27 cellular contexts compared by ENCODE assay signal in genomic region chr3:88283242-88283592, GRCh38.
"Had no signal": no experiment of that assay in that cellular context is flagged by ENCODE, and none has a peak within 500 bp of the region (broad histone marks: within the 10 kb centered on the region; RNA-seq: fewer than 3 reads in every experiment).

No MANE protein-coding gene starts in this region.

- H3K36me3 Mint-ChIP-seq: natural killer cell; neural progenitor cell; stimulated activated effector memory CD8-positive, alpha-beta T cell treated with anti-CD3 and anti-CD28 coated beads, Interleukin-12 subunit alpha, Interleukin-12 subunit beta, amount 100 ng/mL, for 72 hours; stimulated activated naive B cell treated with anti-CD40 and anti-IgM and Interleukin-4, amounts not matched to agents 10 μg/mL and 1 μg/mL and 100 μg/mL, for 72 hours; type B pancreatic cell had no signal

- DNase-seq: natural killer cell; occipital lobe; ovary; posterior cingulate gyrus; psoas muscle; right cardiac atrium; right lobe of liver; sigmoid colon; stimulated activated CD4-positive, alpha-beta T cell treated with anti-CD3 and anti-CD28 coated beads, Interleukin-15, amount 100 ng/mL, for 24 hours; stimulated activated CD4-positive, alpha-beta T cell treated with anti-CD3 and anti-CD28 coated beads, Interleukin-2, amount 100 ng/mL, for 24 hours; stimulated activated CD4-positive, alpha-beta T cell treated with anti-CD3 and anti-CD28 coated beads, Interleukin-2, amount 100 ng/mL, for 48 hours; stimulated activated CD4-positive, alpha-beta T cell treated with anti-CD3 and anti-CD28 coated beads, Interleukin-4, amount 100 ng/mL, for 24 hours; stimulated activated naive B cell treated with anti-CD40 and anti-IgM and Interleukin-4, amounts not matched to agents 10 μg/mL and 1 μg/mL and 100 μg/mL, for 72 hours; stimulated activated naive CD4-positive, alpha-beta T cell treated with Interleukin-2 at 50 U/mL for 16 hours; stomach; tibial artery; transverse colon; upper lobe of right lung; uterus had no signal

- H3K4me2 ChIP-seq: neural progenitor cell had no signal

- H3K4me3 ChIP-seq: neural progenitor cell, ovary, psoas muscle, right lobe of liver, sigmoid colon, stomach, thoracic aorta, tibial artery, transverse colon, upper lobe of right lung, uterus had no signal

- H3K36me3 ChIP-seq: neural progenitor cell, ovary, right lobe of liver, sigmoid colon, stomach, thoracic aorta, tibial artery, transverse colon, upper lobe of right lung, uterus had no signal

- H3K4me3 Mint-ChIP-seq: natural killer cell; nephron; neural progenitor cell; stimulated activated effector memory CD8-positive, alpha-beta T cell treated with anti-CD3 and anti-CD28 coated beads, Interleukin-12 subunit alpha, Interleukin-12 subunit beta, amount 100 ng/mL, for 72 hours; stimulated activated naive B cell treated with anti-CD40 and anti-IgM and Interleukin-4, amounts not matched to agents 10 μg/mL and 1 μg/mL and 100 μg/mL, for 72 hours; stimulated activated naive CD8-positive, alpha-beta T cell treated with anti-CD3 and anti-CD28 coated beads, Interleukin-15, Interleukin-2, amounts not matched to agents 100 ng/mL and 50 ng/mL, for 24 hours; type B pancreatic cell had no signal

- H3K27ac ChIP-seq: neural progenitor cell, parathyroid adenoma, psoas muscle, right lobe of liver, sigmoid colon, stomach, thoracic aorta, tibial artery, transverse colon, upper lobe of right lung, uterus had no signal

- H3K9ac ChIP-seq: neural progenitor cell, parathyroid adenoma had no signal

- H3K27me3 Mint-ChIP-seq: progenitor cell of endocrine pancreas; stimulated activated naive B cell treated with anti-CD40 and anti-IgM and Interleukin-4, amounts not matched to agents 10 μg/mL and 1 μg/mL and 100 μg/mL, for 72 hours; stimulated activated naive CD8-positive, alpha-beta T cell treated with anti-CD3 and anti-CD28 coated beads, Interleukin-15, Interleukin-2, amounts not matched to agents 100 ng/mL and 50 ng/mL, for 24 hours; type B pancreatic cell had no signal

- H3K79me2 ChIP-seq: parathyroid adenoma had no signal

- ATAC-seq: natural killer cell; psoas muscle; right cardiac atrium; right lobe of liver; stimulated activated effector memory CD8-positive, alpha-beta T cell treated with anti-CD3 and anti-CD28 coated beads, Interleukin-12 subunit alpha, Interleukin-12 subunit beta, amount 100 ng/mL, for 72 hours; stimulated activated naive B cell treated with anti-CD40 and anti-IgM and Interleukin-4, amounts not matched to agents 10 μg/mL and 1 μg/mL and 100 μg/mL, for 72 hours had no signal

- H2AFZ ChIP-seq: neural progenitor cell, parathyroid adenoma had no signal

- H3K9me3 ChIP-seq: ovary, psoas muscle, right lobe of liver, sigmoid colon, stomach, thoracic aorta, tibial artery, transverse colon, upper lobe of right lung, uterus had no signal

- H3K4me1 Mint-ChIP-seq: natural killer cell; nephron; neural progenitor cell; stimulated activated effector memory CD8-positive, alpha-beta T cell treated with anti-CD3 and anti-CD28 coated beads, Interleukin-12 subunit alpha, Interleukin-12 subunit beta, amount 100 ng/mL, for 72 hours; stimulated activated naive B cell treated with anti-CD40 and anti-IgM and Interleukin-4, amounts not matched to agents 10 μg/mL and 1 μg/mL and 100 μg/mL, for 72 hours had no signal

- H3K27ac Mint-ChIP-seq: natural killer cell; neural progenitor cell; progenitor cell of endocrine pancreas; stimulated activated effector memory CD8-positive, alpha-beta T cell treated with anti-CD3 and anti-CD28 coated beads, Interleukin-12 subunit alpha, Interleukin-12 subunit beta, amount 100 ng/mL, for 72 hours; stimulated activated naive B cell treated with anti-CD40 and anti-IgM and Interleukin-4, amounts not matched to agents 10 μg/mL and 1 μg/mL and 100 μg/mL, for 72 hours; stimulated activated naive CD8-positive, alpha-beta T cell treated with anti-CD3 and anti-CD28 coated beads, Interleukin-15, Interleukin-2, amounts not matched to agents 100 ng/mL and 50 ng/mL, for 24 hours; type B pancreatic cell had no signal

- H3K9me3 Mint-ChIP-seq: nephron; neural progenitor cell; stimulated activated naive B cell treated with anti-CD40 and anti-IgM and Interleukin-4, amounts not matched to agents 10 μg/mL and 1 μg/mL and 100 μg/mL, for 72 hours; type B pancreatic cell had no signal

- H3K4me1 ChIP-seq: neural progenitor cell, parathyroid adenoma, psoas muscle, right lobe of liver, sigmoid colon, stomach, tibial artery, upper lobe of right lung, uterus had no signal

- H3K27me3 ChIP-seq: neural progenitor cell, ovary, right lobe of liver, sigmoid colon, stomach, tibial artery, transverse colon, upper lobe of right lung, uterus had no signal
